9 cellular contexts compared by ENCODE assay signal in the genomic region with DNA sequence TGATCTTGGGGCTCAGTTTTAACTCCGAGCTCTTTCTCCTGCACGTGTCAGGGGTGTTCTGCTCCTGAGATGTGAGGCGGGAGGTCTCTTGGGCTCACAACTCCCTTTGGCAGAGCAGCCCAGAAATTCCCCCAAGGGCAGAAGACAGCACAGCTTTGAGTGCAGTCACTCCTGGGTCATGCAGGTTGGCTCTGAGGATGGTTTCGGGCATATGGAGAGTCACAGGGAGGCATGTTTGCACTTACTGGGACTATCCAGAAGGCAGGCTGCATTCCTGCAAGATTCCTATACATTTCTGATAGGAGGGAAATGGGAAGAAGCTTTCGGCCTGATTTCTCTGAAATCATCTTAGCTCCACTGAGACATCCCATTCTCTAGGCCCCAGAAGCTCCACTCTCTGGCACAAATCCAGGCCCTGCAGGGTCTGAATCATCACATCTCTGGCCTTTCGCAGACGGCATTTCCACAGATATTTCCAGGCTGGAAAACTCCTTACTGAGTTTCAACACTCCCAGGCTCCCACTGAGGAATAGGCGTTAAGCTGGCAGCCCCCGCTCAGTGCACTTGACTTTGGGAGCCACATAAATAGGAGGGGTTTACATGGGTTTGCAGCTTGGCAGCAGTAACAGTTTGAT. TPM values are rescaled to one million over a fixed set of nuclear protein-coding genes. Genes with fewer than 3 reads are reported as not detected.
DNase-seq lines count a peak whose midpoint lies in the region; ATAC-seq, FAIRE-seq and TF ChIP-seq lines count a peak whose summit lies in the region.
"Had no signal": no experiment of that assay in that cellular context is flagged by ENCODE, and none has a peak within 500 bp of the region (broad histone marks: within the 10 kb centered on the region; RNA-seq: fewer than 3 reads in every experiment).

No MANE protein-coding gene starts in this region.

- FAIRE-seq in H54 (lab: Jason Lieb, UNC) = no peak

- in situ Hi-C loops in astrocyte of the cerebellum (cut with HindIII; ENCODE audit: low sequenced_read_pairs) = no loop called here

- peak; percentile 14 for DNase-seq in H54 (ENCODE audit: insufficient read length, low spot score)
- DNase-seq in astrocyte of the cerebellum (ENCODE audit: low read depth) = peak; percentile 89
- DNase-seq in right cardiac atrium = peak; percentile 61 to 83 (median 72)
- peak; percentile 89 for DNase-seq in skeletal muscle cell (ENCODE audit: low read depth)
- no peak for DNase-seq in stimulated activated CD4-positive, alpha-beta T cell treated with anti-CD3 and anti-CD28 coated beads, Interleukin-15, amount 100 ng/mL, for 24 hours
- DNase-seq in PC-9 = no peak
- DNase-seq in spleen = no peak

- WGBS in right cardiac atrium = 56% methylated on average over 9 of the region's 9 CpGs
- WGBS in spleen, 5 donors = 75 to 92% (median 83%) methylated on average over 9 of the region's 9 CpGs

- no peaks in the 10 kb centered on the region for H3K9me3 ChIP-seq in right cardiac atrium (ENCODE audit: control insufficient read depth, low read length)
- no peaks in the 10 kb centered on the region for H3K9me3 ChIP-seq in PC-9 (ENCODE audit: insufficient read depth, low read depth)
- no peaks in the 10 kb centered on the region for H3K9me3 ChIP-seq in spleen

- BruUV-seq in PC-9 (replicated peaks; lab: Mats Ljungman, UMichigan) = no TSS peak

- no peaks in the 10 kb centered on the region for H3K79me2 ChIP-seq in PC-9 (ENCODE audit: low read depth)

- TF ChIP-seq CTCF in astrocyte of the cerebellum (IDR thresholded peaks at IDR 0.05; ENCODE audit: low read depth, low read length, missing control alignments) (no peak), PC-9 (conservative IDR thresholded peaks at IDR 0.05) (no peak), spleen (IDR thresholded peaks at IDR 0.05 in 8 of 11, conservative IDR thresholded peaks at IDR 0.05 in 3 of 11) (no peak)

- H3K9me2 ChIP-seq in PC-9 (ENCODE audit: insufficient read depth) = no peaks in the 10 kb centered on the region

- H3K36me3 ChIP-seq in PC-9 (ENCODE audit: low read depth) (no peaks in the 10 kb centered on the region), spleen (no peaks in the 10 kb centered on the region)

- H3F3A ChIP-seq in PC-9 (ENCODE audit: insufficient read depth, low read depth) = no peaks in the 10 kb centered on the region

- H3K27ac ChIP-seq in right cardiac atrium (ENCODE audit: low read length) (no peak overlapping the region), PC-9 (no peak overlapping the region), spleen (no peak overlapping the region)

- POLR2A ChIA-PET in PC-9 (lab: Charles Lee; ENCODE audit: unreplicated experiment) = no interaction called here

- no peak overlapping the region for H2AFZ ChIP-seq in PC-9

- H4K20me1 ChIP-seq in PC-9 (ENCODE audit: insufficient read depth) = no peaks in the 10 kb centered on the region

- H3K27me3 ChIP-seq in right cardiac atrium (ENCODE audit: control insufficient read depth, insufficient read depth) (no peaks in the 10 kb centered on the region), PC-9 (ENCODE audit: insufficient read depth, low read depth) (peaks cover 24% of the 10 kb centered on the region), spleen (replicated peaks in 1 of 7) (no peaks in the 10 kb centered on the region)

- peak; percentile 60 to 86 for ATAC-seq in right cardiac atrium
- no peak for ATAC-seq in HG03457 (IDR thresholded peaks at IDR 0.05; ENCODE audit: unreplicated experiment)
- ATAC-seq: stimulated activated effector memory CD8-positive, alpha-beta T cell treated with anti-CD3 and anti-CD28 coated beads, Interleukin-12 subunit alpha, Interleukin-12 subunit beta, amount 100 ng/mL, for 72 hours had no signal

- H3K4me1 ChIP-seq in right cardiac atrium (ENCODE audit: control insufficient read depth, insufficient read depth, low read length) (no peaks in the 10 kb centered on the region), PC-9 (replicated peaks; ENCODE audit: insufficient read depth) (no peaks in the 10 kb centered on the region), spleen (peaks cover under 1 to 20% (median 11%) of the 10 kb centered on the region in 6 donors)

- H3K4me2 ChIP-seq in PC-9 = no peak overlapping the region

- no peak for TF ChIP-seq POLR2A in H54 (IDR thresholded peaks at IDR 0.05; ENCODE audit: low read depth, low read length)
- no peak for TF ChIP-seq POLR2A in spleen (IDR thresholded peaks at IDR 0.05)

- no peak overlapping the region for H3K4me3 ChIP-seq in astrocyte of the cerebellum (ENCODE audit: low read depth, low read length)
- H3K4me3 ChIP-seq in right cardiac atrium (ENCODE audit: low read length) = no peak overlapping the region
- H3K4me3 ChIP-seq in skeletal muscle cell (ENCODE audit: low read depth, low read length) = no peak overlapping the region
- no peak overlapping the region for H3K4me3 ChIP-seq in PC-9
- no peak overlapping the region for H3K4me3 ChIP-seq in spleen

- intact Hi-C loops in right cardiac atrium (cut with DNase I) = no loop called here
- intact Hi-C loops in PC-9 (cut with micrococcal nuclease; ENCODE audit: unreplicated experiment) = no loop called here
- intact Hi-C loops in spleen (cut with DNase I; ENCODE audit: low total_unique reads) = no loop called here

- CTCF ChIA-PET in PC-9 (lab: Charles Lee) = no interaction called here

RNA-seq across cellular contexts. Expression of a gene that starts 39.8 kb away (rescaled TPM):
- total RNA-seq in right cardiac atrium (1 to 10 TPM; 2.8 to 5.1 (median 3.3) TPM), PC-9 (2021) (0.07 and 0.10 TPM in 2 replicates), spleen (10 to 100 TPM in 4 of 7 donors, 1 to 10 TPM in 3; 6.8 to 16.8 (median 10.3) TPM)
- polyA plus RNA-seq in right cardiac atrium (1.5 TPM), spleen (1 to 10 TPM in 2 of 3 donors, under 1 TPM in 1; 0.80 to 2.3 (median 1.2) TPM)

Comparison
In these comparisons a context has a peak if more than half of its experiments do, and no peak if none do; other contexts are left out.
1. DNase-seq: peak in H54 (single experiment), astrocyte of the cerebellum (single experiment), right cardiac atrium (3 of 3) and skeletal muscle cell (single experiment); none in stimulated activated CD4-positive, alpha-beta T cell treated with anti-CD3 and anti-CD28 coated beads, Interleukin-15, amount 100 ng/mL, for 24 hours (single experiment), PC-9 (0 of 2) and spleen (single experiment).